20 cellular contexts compared by ENCODE assay signal in genomic region chr5:4730279-4730678, GRCh38.
"Had no signal": no experiment of that assay in that cellular context is flagged by ENCODE, and none has a peak within 500 bp of the region (broad histone marks: within the 10 kb centered on the region; RNA-seq: fewer than 3 reads in every experiment).

No MANE protein-coding gene starts in this region.

- H3K27ac Mint-ChIP-seq: endodermal cell; naive thymus-derived CD4-positive, alpha-beta T cell; stimulated activated naive B cell treated with anti-CD40 and anti-IgM and Interleukin-4, amounts not matched to agents 10 μg/mL and 1 μg/mL and 100 μg/mL, for 72 hours; stimulated activated naive CD8-positive, alpha-beta T cell treated with anti-CD3 and anti-CD28 coated beads, Interleukin-15, amount 100 ng/mL, for 72 hours had no signal

- DNase-seq: effector CD4-positive, alpha-beta T cell; endodermal cell; foreskin melanocyte; heart left ventricle; hippocampal formation; left colon; naive thymus-derived CD4-positive, alpha-beta T cell; psoas muscle; retina; spleen; stimulated activated CD4-positive, alpha-beta T cell treated with anti-CD3 and anti-CD28 coated beads, Interleukin-15, amount 100 ng/mL, for 24 hours; stimulated activated CD4-positive, alpha-beta T cell treated with anti-CD3 and anti-CD28 coated beads, Interleukin-1b, Interleukin-23, amount 100 ng/mL, for 48 hours; stimulated activated CD4-positive, alpha-beta T cell treated with anti-CD3 and anti-CD28 coated beads, Interleukin-4, amount 100 ng/mL, for 24 hours; stimulated activated naive B cell treated with anti-CD40 and anti-IgM and Interleukin-4, amounts not matched to agents 10 μg/mL and 1 μg/mL and 100 μg/mL, for 72 hours; stimulated activated naive CD8-positive, alpha-beta T cell treated with anti-CD3 and anti-CD28 coated beads, Interleukin-15, amount 100 ng/mL, for 72 hours; testis; upper lobe of right lung had no signal

- H3K4me3 ChIP-seq: coronary artery, heart left ventricle, psoas muscle, spleen, testis, tibial nerve, upper lobe of right lung had no signal

- H3K27ac ChIP-seq: coronary artery, heart left ventricle, psoas muscle, spleen, testis, tibial nerve, upper lobe of right lung had no signal

- H3K36me3 Mint-ChIP-seq: naive thymus-derived CD4-positive, alpha-beta T cell; stimulated activated naive B cell treated with anti-CD40 and anti-IgM and Interleukin-4, amounts not matched to agents 10 μg/mL and 1 μg/mL and 100 μg/mL, for 72 hours had no signal

- H3K9me3 Mint-ChIP-seq: endodermal cell had no signal

- H3K4me1 ChIP-seq: heart left ventricle, psoas muscle, spleen, testis, tibial nerve, upper lobe of right lung had no signal

- H3K4me1 Mint-ChIP-seq: endodermal cell; stimulated activated naive B cell treated with anti-CD40 and anti-IgM and Interleukin-4, amounts not matched to agents 10 μg/mL and 1 μg/mL and 100 μg/mL, for 72 hours; stimulated activated naive CD8-positive, alpha-beta T cell treated with anti-CD3 and anti-CD28 coated beads, Interleukin-15, amount 100 ng/mL, for 72 hours had no signal

- H3K4me3 Mint-ChIP-seq: endodermal cell; naive thymus-derived CD4-positive, alpha-beta T cell; stimulated activated naive B cell treated with anti-CD40 and anti-IgM and Interleukin-4, amounts not matched to agents 10 μg/mL and 1 μg/mL and 100 μg/mL, for 72 hours; stimulated activated naive CD8-positive, alpha-beta T cell treated with anti-CD3 and anti-CD28 coated beads, Interleukin-15, amount 100 ng/mL, for 72 hours had no signal

- H3K27me3 ChIP-seq: spleen, testis, tibial nerve, upper lobe of right lung had no signal

- H3K27me3 Mint-ChIP-seq: naive thymus-derived CD4-positive, alpha-beta T cell; stimulated activated naive B cell treated with anti-CD40 and anti-IgM and Interleukin-4, amounts not matched to agents 10 μg/mL and 1 μg/mL and 100 μg/mL, for 72 hours; stimulated activated naive CD8-positive, alpha-beta T cell treated with anti-CD3 and anti-CD28 coated beads, Interleukin-15, amount 100 ng/mL, for 72 hours had no signal

- H3K9me3 ChIP-seq: heart left ventricle, psoas muscle, testis, tibial nerve, upper lobe of right lung had no signal

- ATAC-seq: heart left ventricle; left colon; naive thymus-derived CD4-positive, alpha-beta T cell; psoas muscle; sciatic nerve; stimulated activated naive B cell treated with anti-CD40 and anti-IgM and Interleukin-4, amounts not matched to agents 10 μg/mL and 1 μg/mL and 100 μg/mL, for 72 hours; stimulated activated naive CD8-positive, alpha-beta T cell treated with anti-CD3 and anti-CD28 coated beads, Interleukin-15, amount 100 ng/mL, for 72 hours; upper lobe of right lung had no signal

- H3K36me3 ChIP-seq: heart left ventricle, spleen, tibial nerve, upper lobe of right lung had no signal
